In the genomic region with DNA sequence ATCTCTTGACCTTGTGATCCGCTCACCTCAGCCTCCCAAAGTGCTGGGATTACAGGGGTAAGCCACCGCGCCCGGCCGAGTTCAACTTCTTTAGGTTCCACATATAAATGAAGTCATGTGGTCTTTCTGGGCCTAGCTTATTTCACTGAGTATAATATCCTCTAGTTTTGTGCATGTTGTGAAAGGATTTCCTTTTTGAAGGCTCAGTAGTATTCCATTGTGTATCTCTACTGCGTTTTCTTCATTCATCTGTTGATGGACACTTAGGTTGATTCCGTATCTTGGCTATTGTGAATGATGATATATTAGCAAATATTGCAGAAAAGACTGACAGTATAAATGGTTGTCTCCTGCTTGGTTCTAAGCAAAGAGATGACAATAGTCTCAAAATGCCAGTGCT, we compare ENCODE assay signal across 28 cellular contexts.
"Had no signal": no experiment of that assay in that cellular context is flagged by ENCODE, and none has a peak within 500 bp of the region (broad histone marks: within the 10 kb centered on the region; RNA-seq: fewer than 3 reads in every experiment).

No MANE protein-coding gene starts in this region.

- H3K4me3 ChIP-seq: colonic mucosa, coronary artery, dorsolateral prefrontal cortex, esophagus muscularis mucosa, esophagus squamous epithelium, gastrocnemius medialis, gastroesophageal sphincter, heart left ventricle, heart right ventricle had no signal

- FAIRE-seq: colon, endometrium, endothelial cell of umbilical vein, frontal cortex had no signal

- H3K27ac ChIP-seq: colonic mucosa, coronary artery, dorsolateral prefrontal cortex, epithelial cell of prostate, esophagus muscularis mucosa, esophagus squamous epithelium, foreskin keratinocyte, gastrocnemius medialis, gastroesophageal sphincter, heart left ventricle, heart right ventricle had no signal

- ATAC-seq: effector memory CD8-positive, alpha-beta T cell; esophagus mucosa; foreskin keratinocyte; gastrocnemius medialis; gastroesophageal sphincter; heart left ventricle; heart right ventricle had no signal

- DNase-seq: colonic mucosa; cortex of kidney; dermis blood vessel endothelial cell; dorsolateral prefrontal cortex; effector CD4-positive, alpha-beta T cell; effector CD8-positive, alpha-beta T cell; effector memory CD4-positive, alpha-beta T cell; effector memory CD8-positive, alpha-beta T cell; endodermal cell; erythroblast; esophagus squamous epithelium; foreskin fibroblast; foreskin keratinocyte; foreskin melanocyte; gastrocnemius medialis; glutamatergic neuron; head of caudate nucleus; heart left ventricle; heart right ventricle had no signal

- H3K9me3 ChIP-seq: colonic mucosa, esophagus muscularis mucosa, esophagus squamous epithelium, gastrocnemius medialis, gastroesophageal sphincter, heart left ventricle, heart right ventricle had no signal

- H3K4me1 ChIP-seq: colonic mucosa, esophagus muscularis mucosa, esophagus squamous epithelium, foreskin keratinocyte, gastrocnemius medialis, gastroesophageal sphincter, heart left ventricle, heart right ventricle had no signal

- H3K27me3 ChIP-seq: colonic mucosa, dorsolateral prefrontal cortex, esophagus muscularis mucosa, esophagus squamous epithelium, foreskin keratinocyte, gastrocnemius medialis, gastroesophageal sphincter, heart left ventricle, heart right ventricle had no signal
